1 cellular context compared by ENCODE assay signal in the genomic region with DNA sequence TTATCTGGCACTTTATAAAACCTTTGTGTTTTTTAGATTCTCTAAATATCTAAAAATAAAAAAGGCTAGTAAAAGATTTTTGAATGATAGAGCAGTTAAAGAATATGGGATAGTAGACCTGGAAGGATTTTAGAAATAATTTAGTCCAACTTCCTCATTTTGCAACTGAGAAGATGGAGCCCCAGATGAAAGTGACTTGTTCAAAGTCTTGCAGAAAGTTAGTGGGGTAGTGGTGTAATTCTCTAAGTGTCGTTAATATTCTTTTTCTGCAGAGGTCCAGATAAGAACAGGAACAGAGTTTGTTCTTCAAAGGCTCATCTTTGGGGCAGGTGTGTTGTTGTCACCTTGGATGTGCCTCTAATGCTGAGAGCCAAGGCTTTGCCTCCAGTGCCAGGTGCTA.
TF ChIP-seq lines count a peak whose summit lies in the region.

No MANE protein-coding gene starts in this region.

TF ChIP-seq in GM23338, 12 proteins besides CTCF, POLR2A, EP300 and RAD21 (continued from another document):
- TF ChIP-seq, protein P1, sequence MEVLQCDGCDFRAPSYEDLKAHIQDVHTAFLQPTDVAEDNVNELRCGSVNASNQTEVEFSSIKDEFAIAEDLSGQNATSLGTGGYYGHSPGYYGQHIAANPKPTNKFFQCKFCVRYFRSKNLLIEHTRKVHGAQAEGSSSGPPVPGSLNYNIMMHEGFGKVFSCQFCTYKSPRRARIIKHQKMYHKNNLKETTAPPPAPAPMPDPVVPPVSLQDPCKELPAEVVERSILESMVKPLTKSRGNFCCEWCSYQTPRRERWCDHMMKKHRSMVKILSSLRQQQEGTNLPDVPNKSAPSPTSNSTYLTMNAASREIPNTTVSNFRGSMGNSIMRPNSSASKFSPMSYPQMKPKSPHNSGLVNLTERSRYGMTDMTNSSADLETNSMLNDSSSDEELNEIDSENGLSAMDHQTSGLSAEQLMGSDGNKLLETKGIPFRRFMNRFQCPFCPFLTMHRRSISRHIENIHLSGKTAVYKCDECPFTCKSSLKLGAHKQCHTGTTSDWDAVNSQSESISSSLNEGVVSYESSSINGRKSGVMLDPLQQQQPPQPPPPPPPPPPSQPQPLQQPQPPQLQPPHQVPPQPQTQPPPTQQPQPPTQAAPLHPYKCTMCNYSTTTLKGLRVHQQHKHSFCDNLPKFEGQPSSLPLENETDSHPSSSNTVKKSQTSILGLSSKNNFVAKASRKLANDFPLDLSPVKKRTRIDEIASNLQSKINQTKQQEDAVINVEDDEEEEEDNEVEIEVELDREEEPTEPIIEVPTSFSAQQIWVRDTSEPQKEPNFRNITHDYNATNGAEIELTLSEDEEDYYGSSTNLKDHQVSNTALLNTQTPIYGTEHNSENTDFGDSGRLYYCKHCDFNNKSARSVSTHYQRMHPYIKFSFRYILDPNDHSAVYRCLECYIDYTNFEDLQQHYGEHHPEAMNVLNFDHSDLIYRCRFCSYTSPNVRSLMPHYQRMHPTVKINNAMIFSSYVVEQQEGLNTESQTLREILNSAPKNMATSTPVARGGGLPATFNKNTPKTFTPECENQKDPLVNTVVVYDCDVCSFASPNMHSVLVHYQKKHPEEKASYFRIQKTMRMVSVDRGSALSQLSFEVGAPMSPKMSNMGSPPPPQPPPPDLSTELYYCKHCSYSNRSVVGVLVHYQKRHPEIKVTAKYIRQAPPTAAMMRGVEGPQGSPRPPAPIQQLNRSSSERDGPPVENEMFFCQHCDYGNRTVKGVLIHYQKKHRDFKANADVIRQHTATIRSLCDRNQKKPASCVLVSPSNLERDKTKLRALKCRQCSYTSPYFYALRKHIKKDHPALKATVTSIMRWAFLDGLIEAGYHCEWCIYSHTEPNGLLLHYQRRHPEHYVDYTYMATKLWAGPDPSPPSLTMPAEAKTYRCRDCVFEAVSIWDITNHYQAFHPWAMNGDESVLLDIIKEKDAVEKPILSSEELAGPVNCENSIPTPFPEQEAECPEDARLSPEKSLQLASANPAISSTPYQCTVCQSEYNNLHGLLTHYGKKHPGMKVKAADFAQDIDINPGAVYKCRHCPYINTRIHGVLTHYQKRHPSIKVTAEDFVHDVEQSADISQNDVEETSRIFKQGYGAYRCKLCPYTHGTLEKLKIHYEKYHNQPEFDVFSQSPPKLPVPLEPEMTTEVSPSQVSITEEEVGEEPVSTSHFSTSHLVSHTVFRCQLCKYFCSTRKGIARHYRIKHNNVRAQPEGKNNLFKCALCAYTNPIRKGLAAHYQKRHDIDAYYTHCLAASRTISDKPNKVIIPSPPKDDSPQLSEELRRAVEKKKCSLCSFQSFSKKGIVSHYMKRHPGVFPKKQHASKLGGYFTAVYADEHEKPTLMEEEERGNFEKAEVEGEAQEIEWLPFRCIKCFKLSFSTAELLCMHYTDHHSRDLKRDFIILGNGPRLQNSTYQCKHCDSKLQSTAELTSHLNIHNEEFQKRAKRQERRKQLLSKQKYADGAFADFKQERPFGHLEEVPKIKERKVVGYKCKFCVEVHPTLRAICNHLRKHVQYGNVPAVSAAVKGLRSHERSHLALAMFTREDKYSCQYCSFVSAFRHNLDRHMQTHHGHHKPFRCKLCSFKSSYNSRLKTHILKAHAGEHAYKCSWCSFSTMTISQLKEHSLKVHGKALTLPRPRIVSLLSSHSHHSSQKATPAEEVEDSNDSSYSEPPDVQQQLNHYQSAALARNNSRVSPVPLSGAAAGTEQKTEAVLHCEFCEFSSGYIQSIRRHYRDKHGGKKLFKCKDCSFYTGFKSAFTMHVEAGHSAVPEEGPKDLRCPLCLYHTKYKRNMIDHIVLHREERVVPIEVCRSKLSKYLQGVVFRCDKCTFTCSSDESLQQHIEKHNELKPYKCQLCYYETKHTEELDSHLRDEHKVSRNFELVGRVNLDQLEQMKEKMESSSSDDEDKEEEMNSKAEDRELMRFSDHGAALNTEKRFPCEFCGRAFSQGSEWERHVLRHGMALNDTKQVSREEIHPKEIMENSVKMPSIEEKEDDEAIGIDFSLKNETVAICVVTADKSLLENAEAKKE (CRISPR knock-in tag; IDR thresholded peaks at IDR 0.05), result no peak
- TF ChIP-seq EZH2phosphoT487 (IDR thresholded peaks at IDR 0.05; ENCODE audit: unreplicated experiment), result no peak
- no peak for TF ChIP-seq ZNF331 (CRISPR knock-in tag; IDR thresholded peaks at IDR 0.05; ENCODE audit: low read depth)
- TF ChIP-seq POLR2AphosphoS5 (IDR thresholded peaks at IDR 0.05; ENCODE audit: low read depth), result no peak
- TF ChIP-seq NANOG (IDR thresholded peaks at IDR 0.05; ENCODE audit: borderline replicate concordance), result no peak
